In the genomic region with DNA sequence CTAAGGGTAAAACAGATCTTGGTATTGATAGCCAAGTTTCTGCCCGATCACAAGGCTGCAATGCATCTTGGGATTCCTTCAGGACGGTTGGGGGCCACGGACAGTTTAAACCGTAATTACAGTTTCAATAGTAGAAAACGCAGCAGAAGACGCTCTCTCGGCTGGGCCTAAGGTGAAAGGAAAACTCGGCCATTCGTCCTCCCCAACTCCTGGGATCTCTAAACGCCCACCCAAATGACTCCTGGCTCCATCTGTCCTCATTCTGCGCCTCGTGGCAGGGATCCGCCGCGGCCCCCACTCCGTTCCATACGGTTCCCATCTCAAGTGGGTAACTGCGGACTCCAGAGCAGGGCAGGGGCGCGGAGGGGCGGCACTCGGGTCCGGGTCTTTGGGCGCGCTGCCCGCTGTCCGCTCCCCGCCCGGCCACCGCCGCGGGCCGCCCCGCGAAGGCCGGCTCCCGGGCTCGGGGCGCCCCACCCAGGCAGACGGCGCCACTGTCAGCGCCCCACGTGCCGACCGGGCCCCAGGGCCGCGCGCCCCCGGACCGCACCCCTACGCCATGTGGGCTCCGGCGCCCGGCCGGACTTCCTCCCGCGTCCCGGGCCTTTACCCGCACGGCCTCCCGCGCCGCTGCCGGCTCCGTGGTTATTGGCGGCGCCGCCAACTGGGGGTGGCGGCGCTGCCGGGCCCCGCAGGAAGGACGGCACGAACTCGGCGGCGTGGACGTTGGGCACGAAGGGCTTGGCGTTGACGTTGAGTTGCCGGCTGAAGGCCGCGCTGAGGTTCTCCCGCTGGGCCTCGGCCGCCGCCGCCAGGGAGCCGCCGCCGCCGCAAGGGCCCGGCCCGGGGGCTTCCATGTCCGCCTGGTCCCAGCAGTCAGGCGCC, we compare ENCODE assay signal across 9 cellular contexts. TPM values are rescaled to one million over a fixed set of nuclear protein-coding genes. Genes with fewer than 3 reads are reported as not detected.
DNase-seq lines count a peak whose midpoint lies in the region; ATAC-seq and TF ChIP-seq lines count a peak whose summit lies in the region.
"Had no signal": no experiment of that assay in that cellular context is flagged by ENCODE, and none has a peak within 500 bp of the region (broad histone marks: within the 10 kb centered on the region; RNA-seq: fewer than 3 reads in every experiment).

No MANE protein-coding gene starts in this region.

- no peaks in the 10 kb centered on the region for H3K9me2 ChIP-seq in DOHH2 (replicated peaks; ENCODE audit: control insufficient read depth, low read length)

- H3K4me2 ChIP-seq in DOHH2 (ENCODE audit: low read length): peak overlapping the region; percentile 94

- peaks cover 28% of the 10 kb centered on the region for H4K20me1 ChIP-seq in DOHH2 (ENCODE audit: control insufficient read depth, insufficient read depth, low read depth, low read length)

- peaks cover 39% of the 10 kb centered on the region for H3K4me1 ChIP-seq in DOHH2 (ENCODE audit: control insufficient read depth, low read length)

- H3K4me3 Mint-ChIP-seq in activated B cell treated with CpG ODN at 0.5 μM for 24 hours: peak overlapping the region; percentile 89

- H3K4me3 ChIP-seq in DOHH2 (ENCODE audit: low read length): peak overlapping the region; percentile 74
- peak overlapping the region; percentile 94 for H3K4me3 ChIP-seq in choroid plexus epithelial cell (ENCODE audit: low read depth, low read length)

- intact Hi-C loops in activated B cell treated with CpG ODN at 0.5 μM for 24 hours (cut with micrococcal nuclease): loop anchor here (5.0 kb wide), 5 partner anchors 62 to 968 kb away; a partner anchor contains a TSS

- CTCF ChIA-PET in activated B cell treated with CpG ODN at 0.5 μM for 24 hours (lab: Charles Lee): interaction anchor here (1.1 to 2.1 kb wide), 2 partner anchors 153 kb away, joined by 4 to 7 read pairs; no protein-coding TSS in a partner anchor

- peaks cover 13% of the 10 kb centered on the region for H3K36me3 Mint-ChIP-seq in activated B cell treated with CpG ODN at 0.5 μM for 24 hours (ENCODE audit: low read depth)

- H3K4me1 Mint-ChIP-seq in activated B cell treated with CpG ODN at 0.5 μM for 24 hours: peaks cover 40% of the 10 kb centered on the region

- H3K27ac Mint-ChIP-seq in activated B cell treated with CpG ODN at 0.5 μM for 24 hours: peak overlapping the region; percentile 89

- H3K9me3 Mint-ChIP-seq in activated B cell treated with CpG ODN at 0.5 μM for 24 hours: no peaks in the 10 kb centered on the region

- H3K27me3 ChIP-seq in DOHH2 (ENCODE audit: control insufficient read depth, low read length): peaks cover 4% of the 10 kb centered on the region

- ATAC-seq in GM21423 (IDR thresholded peaks at IDR 0.05; ENCODE audit: unreplicated experiment): peak; percentile 36
- ATAC-seq in activated B cell treated with CpG ODN at 0.5 μM for 24 hours (ENCODE audit: low read depth): peak; percentile 3
- peak; percentile 15 for ATAC-seq in left lobe of liver

- POLR2A ChIA-PET in activated B cell treated with CpG ODN at 0.5 μM for 24 hours (lab: Charles Lee): interaction anchor here (0.6 to 1.6 kb wide), 5 partner anchors 9 to 173 kb away, joined by 4 to 7 read pairs (median 6); a partner anchor contains a TSS

- 0 out of 2 replicates have a peak, but pooled peaks cover 3% of the 10 kb centered on the region for H3F3A ChIP-seq in DOHH2 (ENCODE audit: control insufficient read depth, insufficient read depth)

- peak overlapping the region; percentile 38 for H3K27ac ChIP-seq in DOHH2 (ENCODE audit: low read depth, low read length)

- H3K36me3 ChIP-seq in DOHH2 (ENCODE audit: control insufficient read depth, low read length): peaks cover 42% of the 10 kb centered on the region

- H3K9me3 ChIP-seq in DOHH2 (ENCODE audit: control insufficient read depth, insufficient read depth, low read length): no peaks in the 10 kb centered on the region

- H3K27me3 Mint-ChIP-seq in activated B cell treated with CpG ODN at 0.5 μM for 24 hours: peaks cover 2% of the 10 kb centered on the region

- DNase-seq in HUDEP-2 (lab: John Stamatoyannopoulos, UW; ENCODE audit: unreplicated experiment in 76 of 76) (peak in 44 of 76 experiments; percentile 1 to 73 (median 26)), activated B cell treated with CpG ODN at 0.5 μM for 24 hours (no peak), choroid plexus epithelial cell (ENCODE audit: low read depth) (peak; percentile 57), left lobe of liver (ENCODE audit: low spot score) (peak; percentile 64), mesenteric fat pad (ENCODE audit: low spot score) (no peak)
- peak; percentile 16 for DNase-seq in stimulated activated CD4-positive, alpha-beta T cell treated with anti-CD3 and anti-CD28 coated beads, Interleukin-2, amount 100 ng/mL, for 4 hours (ENCODE audit: low read depth)

- TF ChIP-seq CTCF in DOHH2 (IDR thresholded peaks at IDR 0.05; ENCODE audit: low read depth, low read length, poor library complexity, severe bottlenecking) (no peak), activated B cell treated with CpG ODN at 0.5 μM for 24 hours (IDR thresholded peaks at IDR 0.05) (no peak), choroid plexus epithelial cell (conservative IDR thresholded peaks at IDR 0.05; ENCODE audit: low read depth, low read length) (no peak)

- peaks cover 58% of the 10 kb centered on the region for H3K79me2 ChIP-seq in DOHH2 (ENCODE audit: control insufficient read depth, low read length)

RNA-seq across cellular contexts. Expression of a gene that starts 0.8 kb away (rescaled TPM):
- total RNA-seq in activated B cell treated with CpG ODN at 0.5 μM for 24 hours (99.9 and 101 TPM in 2 replicates), left lobe of liver (47.0 TPM), mesenteric fat pad (138 TPM)

RNA-seq across cellular contexts. Expression of a gene that starts 26.8 kb away (rescaled TPM):
- 13.8 and 18.7 TPM in 2 replicates for total RNA-seq in activated B cell treated with CpG ODN at 0.5 μM for 24 hours
- total RNA-seq in left lobe of liver: 5.2 TPM
- 10.9 TPM for total RNA-seq in mesenteric fat pad

RNA-seq across cellular contexts. Expression of a gene that starts 50.0 kb away (rescaled TPM):
- 6.9 and 8.0 TPM in 2 replicates for total RNA-seq in activated B cell treated with CpG ODN at 0.5 μM for 24 hours
- total RNA-seq in left lobe of liver: 0.55 TPM
- not detected for total RNA-seq in mesenteric fat pad
- total RNA-seq: dermis microvascular lymphatic vessel endothelial cell had no signal

Comparison
In these comparisons a context has a peak if more than half of its experiments do, and no peak if none do; other contexts are left out.
1. DNase-seq: peak in HUDEP-2 (44 of 76), choroid plexus epithelial cell (single experiment), left lobe of liver (single experiment) and stimulated activated CD4-positive, alpha-beta T cell treated with anti-CD3 and anti-CD28 coated beads, Interleukin-2, amount 100 ng/mL, for 4 hours (single experiment); none in activated B cell treated with CpG ODN at 0.5 μM for 24 hours (single experiment) and mesenteric fat pad (single experiment).
2. Peak in every context shown above with its lines, with median percentiles within 50 percentile points of each other: ATAC-seq.